11 cellular contexts compared by ENCODE assay signal in the genomic region with DNA sequence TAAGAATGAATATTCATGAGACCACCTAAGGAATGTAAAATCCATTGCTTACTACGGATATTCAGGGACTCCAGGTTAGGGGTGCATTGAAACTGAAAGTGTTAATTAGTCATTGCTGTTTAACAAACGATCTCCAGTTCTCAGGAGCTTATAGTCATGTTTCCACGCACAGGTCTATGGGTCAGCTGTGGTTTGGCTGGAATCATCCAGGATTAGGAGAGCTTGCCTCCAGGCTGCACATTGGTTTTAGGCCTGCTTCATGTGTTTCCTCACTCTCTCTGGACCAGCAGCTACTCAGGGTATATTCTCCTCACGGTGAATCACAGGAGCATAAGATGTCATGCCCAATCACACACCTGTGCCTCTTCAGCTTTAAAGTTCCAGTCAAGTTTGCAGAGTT.
A peak's percentile ranks its signal among the peaks of the same experiment; 100 is the strongest.
DNase-seq lines count a peak whose midpoint lies in the region; ATAC-seq and TF ChIP-seq lines count a peak whose summit lies in the region.
"Had no signal": no experiment of that assay in that cellular context is flagged by ENCODE, and none has a peak within 500 bp of the region (broad histone marks: within the 10 kb centered on the region; RNA-seq: fewer than 3 reads in every experiment).

No MANE protein-coding gene starts in this region.

- H3K23ac ChIP-seq in mesenchymal stem cell (ENCODE audit: low read length in 2 of 2): no peak overlapping the region

- intact Hi-C loops in tibial artery (cut with DNase I; ENCODE audit: low total_unique reads): no loop called here
- intact Hi-C loops in activated CD4-positive, alpha-beta memory T cell treated with anti-CD3 and anti-CD28 coated beads for 36 hours (cut with micrococcal nuclease): no loop called here

- no peak overlapping the region for H3K9ac ChIP-seq in mesenchymal stem cell (ENCODE audit: low read length)

- H2AFZ ChIP-seq in mesenchymal stem cell (ENCODE audit: low read depth, low read length): no peak overlapping the region

- peaks cover 65% of the 10 kb centered on the region for H3K4me1 Mint-ChIP-seq in brain
- H3K4me1 Mint-ChIP-seq in effector memory CD8-positive, alpha-beta T cell (ENCODE audit: low read depth in 2 of 2): peaks cover 0 to 7% of the 10 kb centered on the region in 2 donors
- peaks cover 3% of the 10 kb centered on the region for H3K4me1 Mint-ChIP-seq in activated CD4-positive, alpha-beta memory T cell treated with anti-CD3 and anti-CD28 coated beads for 36 hours (ENCODE audit: low read depth)

- H3K36me3 ChIP-seq in mesenchymal stem cell (ENCODE audit: control insufficient read depth in 1 of 2, insufficient read depth in 2 of 2, low read depth in 1 of 2, low read length in 2 of 2) (no peaks in the 10 kb centered on the region), tibial artery (no peaks in the 10 kb centered on the region)
- H3K36me3 ChIP-seq: ascending aorta had no signal

- H3K4me2 ChIP-seq in mesenchymal stem cell (ENCODE audit: low read length, poor library complexity, severe bottlenecking): peak overlapping the region; percentile 29

- DNase-seq in AG20443 (ENCODE audit: low spot score): peak; percentile 17
- DNase-seq in HT1080 (ENCODE audit: low read depth): peak; percentile 68
- peak; percentile 82 for DNase-seq in mesenchymal stem cell
- no peak for DNase-seq in tibial artery
- no peak for DNase-seq in effector memory CD8-positive, alpha-beta T cell
- no peak for DNase-seq in activated CD4-positive, alpha-beta memory T cell treated with anti-CD3 and anti-CD28 coated beads for 36 hours
- DNase-seq: activated CD4-positive, alpha-beta T cell treated with anti-CD3 and anti-CD28 coated beads, Interleukin-2, amount 50 U/mL, for 1 hour; occipital lobe had no signal

- peak overlapping the region in 1 of 2 experiments; percentile 48 for H3K18ac ChIP-seq in mesenchymal stem cell (ENCODE audit: low read depth in 1 of 2, low read length in 2 of 2)

- H3K27me3 ChIP-seq in mesenchymal stem cell (ENCODE audit: control insufficient read depth in 1 of 2, insufficient read depth in 1 of 2, low read length in 2 of 2) (peaks cover 0 to 6% of the 10 kb centered on the region in 2 experiments), tibial artery (no peaks in the 10 kb centered on the region)
- H3K27me3 ChIP-seq: ascending aorta had no signal

- no peaks in the 10 kb centered on the region for H3K36me3 Mint-ChIP-seq in brain
- no peaks in the 10 kb centered on the region for H3K36me3 Mint-ChIP-seq in effector memory CD8-positive, alpha-beta T cell (ENCODE audit: insufficient read depth)
- H3K36me3 Mint-ChIP-seq in activated CD4-positive, alpha-beta memory T cell treated with anti-CD3 and anti-CD28 coated beads for 36 hours: no peaks in the 10 kb centered on the region

- CTCF ChIA-PET in activated CD4-positive, alpha-beta memory T cell treated with anti-CD3 and anti-CD28 coated beads for 36 hours (lab: Charles Lee): interaction anchor here (0.6 kb wide), 1 partner anchor 1758 kb away, joined by 3 read pairs; no protein-coding TSS in a partner anchor

- no peaks in the 10 kb centered on the region for H3K27me3 Mint-ChIP-seq in brain
- H3K27me3 Mint-ChIP-seq in effector memory CD8-positive, alpha-beta T cell: peaks cover 0 to 7% of the 10 kb centered on the region in 2 donors
- no peaks in the 10 kb centered on the region for H3K27me3 Mint-ChIP-seq in activated CD4-positive, alpha-beta memory T cell treated with anti-CD3 and anti-CD28 coated beads for 36 hours

- H4K8ac ChIP-seq in mesenchymal stem cell (ENCODE audit: low read length): peak overlapping the region; percentile 49

- no peak overlapping the region for H3K4ac ChIP-seq in mesenchymal stem cell (ENCODE audit: low read depth in 1 of 2, low read length in 2 of 2)

- H3K9me3 Mint-ChIP-seq in brain: peaks cover 0 to 4% (median 0%) of the 10 kb centered on the region in 5 experiments
- no peaks in the 10 kb centered on the region for H3K9me3 Mint-ChIP-seq in effector memory CD8-positive, alpha-beta T cell
- no peaks in the 10 kb centered on the region for H3K9me3 Mint-ChIP-seq in activated CD4-positive, alpha-beta memory T cell treated with anti-CD3 and anti-CD28 coated beads for 36 hours

- H3K79me1 ChIP-seq in mesenchymal stem cell (replicated peaks; ENCODE audit: low read length, poor library complexity, severe bottlenecking): no peaks in the 10 kb centered on the region

- H3K27ac ChIP-seq in mesenchymal stem cell (ENCODE audit: low read length, poor library complexity, severe bottlenecking) (peak overlapping the region; percentile 68), tibial artery (no peak overlapping the region)
- H3K27ac ChIP-seq: ascending aorta had no signal

- 31% methylated on average over 4 of the region's 4 CpGs for WGBS in mesenchymal stem cell

- H3K27ac Mint-ChIP-seq in brain: peak overlapping the region in 4 of 5 experiments; percentile 43 to 87 (median 82)
- H3K27ac Mint-ChIP-seq in effector memory CD8-positive, alpha-beta T cell: no peak overlapping the region
- H3K27ac Mint-ChIP-seq in activated CD4-positive, alpha-beta memory T cell treated with anti-CD3 and anti-CD28 coated beads for 36 hours: no peak overlapping the region

- H3K9me3 ChIP-seq in mesenchymal stem cell (ENCODE audit: control insufficient read depth, low read length) (no peaks in the 10 kb centered on the region), tibial artery (no peaks in the 10 kb centered on the region)
- H3K9me3 ChIP-seq: ascending aorta had no signal

- H4K91ac ChIP-seq in mesenchymal stem cell (ENCODE audit: low read length): no peak overlapping the region

- H2BK15ac ChIP-seq in mesenchymal stem cell (ENCODE audit: low read depth, poor library complexity, severe bottlenecking): no peak overlapping the region

- H3K4me1 ChIP-seq in mesenchymal stem cell (ENCODE audit: control insufficient read depth, insufficient read depth, low read depth, low read length): peaks cover 1% of the 10 kb centered on the region
- no peaks in the 10 kb centered on the region for H3K4me1 ChIP-seq in tibial artery
- H3K4me1 ChIP-seq: ascending aorta had no signal

- no peak for TF ChIP-seq CTCF in brain (conservative IDR thresholded peaks at IDR 0.05)
- TF ChIP-seq CTCF in tibial artery (IDR thresholded peaks at IDR 0.05): no peak

- no peak overlapping the region for H3K14ac ChIP-seq in mesenchymal stem cell (ENCODE audit: low read length in 2 of 2)

- peak overlapping the region in 2 of 5 experiments; percentile 41 to 63 for H3K4me3 Mint-ChIP-seq in brain
- H3K4me3 Mint-ChIP-seq in effector memory CD8-positive, alpha-beta T cell: no peak overlapping the region
- H3K4me3 Mint-ChIP-seq in activated CD4-positive, alpha-beta memory T cell treated with anti-CD3 and anti-CD28 coated beads for 36 hours: no peak overlapping the region

- POLR2A ChIA-PET in activated CD4-positive, alpha-beta memory T cell treated with anti-CD3 and anti-CD28 coated beads for 36 hours (lab: Charles Lee): no interaction called here

- no peak overlapping the region for H2BK120ac ChIP-seq in mesenchymal stem cell (ENCODE audit: low read depth, low read length)

- H2AK5ac ChIP-seq in mesenchymal stem cell (ENCODE audit: low read length, severe bottlenecking): no peak overlapping the region

- no peak overlapping the region for H2BK5ac ChIP-seq in mesenchymal stem cell (ENCODE audit: low read depth, low read length, poor library complexity, severe bottlenecking)

- ATAC-seq in effector memory CD8-positive, alpha-beta T cell (replicated peaks): no peak
- ATAC-seq in GM19324 (IDR thresholded peaks at IDR 0.05; ENCODE audit: low FRiP score, unreplicated experiment): no peak

- H3K4me3 ChIP-seq in mesenchymal stem cell (ENCODE audit: insufficient read depth in 1 of 2, low read depth in 1 of 2, low read length in 2 of 2): no peak overlapping the region
- no peak overlapping the region for H3K4me3 ChIP-seq in tibial artery
- H3K4me3 ChIP-seq: ascending aorta had no signal

- peak overlapping the region in 1 of 2 experiments; percentile 10 for H2BK12ac ChIP-seq in mesenchymal stem cell (ENCODE audit: low read length in 2 of 2)

Comparison
In these comparisons a context has a peak if more than half of its experiments do, and no peak if none do; other contexts are left out.
1. DNase-seq: peak in AG20443 (single experiment), HT1080 (single experiment) and mesenchymal stem cell (single experiment); none in tibial artery (0 of 2), effector memory CD8-positive, alpha-beta T cell (0 of 3) and activated CD4-positive, alpha-beta memory T cell treated with anti-CD3 and anti-CD28 coated beads for 36 hours (single experiment).
2. H3K27ac Mint-ChIP-seq: peak in brain (4 of 5); none in effector memory CD8-positive, alpha-beta T cell (0 of 2) and activated CD4-positive, alpha-beta memory T cell treated with anti-CD3 and anti-CD28 coated beads for 36 hours (single experiment).